7 cellular contexts compared by ENCODE assay signal in genomic region chr9:127418037-127418471, GRCh38. TPM values are rescaled to one million over a fixed set of nuclear protein-coding genes. Genes with fewer than 3 reads are reported as not detected.
A peak's percentile ranks its signal among the peaks of the same experiment; 100 is the strongest.
DNase-seq lines count a peak whose midpoint lies in the region; ATAC-seq, FAIRE-seq and TF ChIP-seq lines count a peak whose summit lies in the region.

No MANE protein-coding gene starts in this region.

- peak; percentile 33 for ATAC-seq in left lobe of liver
- ATAC-seq in GM19395 (IDR thresholded peaks at IDR 0.05; ENCODE audit: unreplicated experiment), result no peak
- no peak for ATAC-seq in GM18909 (IDR thresholded peaks at IDR 0.05; ENCODE audit: poor library complexity, unreplicated experiment)

- no peak for TF ChIP-seq POLR2A in GM12891 (IDR thresholded peaks at IDR 0.05; ENCODE audit: low read depth, low read length)

- no peak for FAIRE-seq in GM12891 (lab: Jason Lieb, UNC)

- peak; percentile 53 for DNase-seq in GM12891 (ENCODE audit: insufficient read length, low spot score)
- DNase-seq in NCI-H2171 treated with DMSO at 0.1 percent for 48 hours (lab: John Stamatoyannopoulos, UW), result peak; percentile 20
- peak; percentile 58 for DNase-seq in activated naive CD4-positive, alpha-beta T cell treated with anti-CD3 and anti-CD28 coated beads, Interleukin-2, amount 50 U/mL, for 16 hours
- no peak for DNase-seq in left lobe of liver (ENCODE audit: low spot score)
- DNase-seq in NOMO-1 treated with dmso at 0.1 percent for 144 hours (lab: John Stamatoyannopoulos, UW; ENCODE audit: unreplicated experiment), result no peak

TF ChIP-seq in GM12891, 5 proteins besides CTCF, POLR2A, EP300 and RAD21:
- TF ChIP-seq PAX5 (IDR thresholded peaks at IDR 0.05; ENCODE audit: insufficient read depth, low read length, severe bottlenecking) (no peak), POLR2AphosphoS5 (IDR thresholded peaks at IDR 0.05; ENCODE audit: low read depth, low read length) (no peak), POU2F2 (IDR thresholded peaks at IDR 0.05; ENCODE audit: low read depth, low read length) (no peak), TAF1 (IDR thresholded peaks at IDR 0.05; ENCODE audit: low read depth, low read length) (no peak), SPI1 (IDR thresholded peaks at IDR 0.05; ENCODE audit: low read depth, low read length) (no peak)

RNA-seq across cellular contexts. Expression of gene ZNF79, which starts 6.1 kb away (rescaled TPM):
- 4.2 TPM for polyA plus RNA-seq in GM12891 (2012; ENCODE audit: low read depth, missing spikeins)
- total RNA-seq in left lobe of liver, result 4.2 TPM

RNA-seq across cellular contexts. Expression of gene SLC2A8, which starts 21.1 kb away (rescaled TPM):
- polyA plus RNA-seq in GM12891 (2012; ENCODE audit: low read depth, missing spikeins), result 2.9 TPM
- 26.3 TPM for total RNA-seq in left lobe of liver

RNA-seq across cellular contexts. Expression of gene RPL12, which starts 33.2 kb away (rescaled TPM):
- polyA plus RNA-seq in GM12891 (2012; ENCODE audit: low read depth, missing spikeins), result 4,932 TPM
- 307 TPM for total RNA-seq in left lobe of liver

RNA-seq across cellular contexts. Expression of gene LRSAM1, which starts 33.3 kb away (rescaled TPM):
- 13.1 TPM for polyA plus RNA-seq in GM12891 (2012; ENCODE audit: low read depth, missing spikeins)
- 10.9 TPM for total RNA-seq in left lobe of liver

Comparison
In these comparisons a context has a peak if more than half of its experiments do, and no peak if none do; other contexts are left out.
1. DNase-seq: peak in GM12891 (single experiment), NCI-H2171 treated with DMSO at 0.1 percent for 48 hours (single experiment) and activated naive CD4-positive, alpha-beta T cell treated with anti-CD3 and anti-CD28 coated beads, Interleukin-2, amount 50 U/mL, for 16 hours (single experiment); none in left lobe of liver (single experiment) and NOMO-1 treated with dmso at 0.1 percent for 144 hours (single experiment).